Comparison of ENCODE assay signal across 19 cellular contexts in genomic region chr18:75691483-75691882, GRCh38.
DNase-seq lines count a peak whose midpoint lies in the region; ATAC-seq and TF ChIP-seq lines count a peak whose summit lies in the region.
"Had no signal": no experiment of that assay in that cellular context is flagged by ENCODE, and none has a peak within 500 bp of the region (broad histone marks: within the 10 kb centered on the region; RNA-seq: fewer than 3 reads in every experiment).

No MANE protein-coding gene starts in this region.

- H4K91ac ChIP-seq in H9 (ENCODE audit: insufficient read length, low read depth, low read length) = no peak overlapping the region

- H3K9ac ChIP-seq in DND-41 (ENCODE audit: low read depth, low read length) (no peak overlapping the region), H9 (ENCODE audit: extremely low read depth, insufficient read length, low read length) (no peak overlapping the region), mesendoderm (ENCODE audit: low read length) (no peak overlapping the region)

- no peaks in the 10 kb centered on the region for H3K27me3 ChIP-seq in DND-41 (ENCODE audit: insufficient read depth, low read length, poor library complexity)
- no peaks in the 10 kb centered on the region for H3K27me3 ChIP-seq in H9 (ENCODE audit: insufficient read depth, low read length)
- H3K27me3 ChIP-seq in brain microvascular endothelial cell (replicated peaks) = no peaks in the 10 kb centered on the region
- no peaks in the 10 kb centered on the region for H3K27me3 ChIP-seq in mesendoderm (ENCODE audit: insufficient read depth, low read length, poor library complexity)
- H3K27me3 ChIP-seq: SJCRH30 had no signal

- no peak overlapping the region for H4K8ac ChIP-seq in H9 (replicated peaks; ENCODE audit: insufficient read length, low read depth, low read length)
- H4K8ac ChIP-seq in mesendoderm (ENCODE audit: low read depth, low read length) = no peak overlapping the region

- H2AK5ac ChIP-seq in H9 (ENCODE audit: insufficient read length, low read length) (no peak overlapping the region), mesendoderm (ENCODE audit: low read length) (no peak overlapping the region)

- no peaks in the 10 kb centered on the region for H3K27me3 Mint-ChIP-seq in H9 (ENCODE audit: low read depth)
- peaks cover 8 to 16% of the 10 kb centered on the region in 2 donors for H3K27me3 Mint-ChIP-seq in effector memory CD8-positive, alpha-beta T cell

- no peak overlapping the region for H2BK120ac ChIP-seq in H9 (ENCODE audit: low read depth, low read length, poor library complexity, severe bottlenecking)
- no peak overlapping the region for H2BK120ac ChIP-seq in mesendoderm (ENCODE audit: low read depth, low read length)

- no peak overlapping the region for H2BK12ac ChIP-seq in H9 (ENCODE audit: insufficient read length, low read depth, low read length)

- H3K79me2 ChIP-seq in DND-41 (ENCODE audit: insufficient read depth, low read length) (no peaks in the 10 kb centered on the region), H9 (ENCODE audit: insufficient read depth, low read length) (no peaks in the 10 kb centered on the region), mesendoderm (ENCODE audit: control insufficient read depth, insufficient read depth, low read length) (no peaks in the 10 kb centered on the region)

- no peak overlapping the region for H3K4me3 ChIP-seq in DND-41 (ENCODE audit: low read depth in 1 of 2, low read length in 2 of 2)
- no peak overlapping the region for H3K4me3 ChIP-seq in brain microvascular endothelial cell (ENCODE audit: low read depth, low read length)
- no peak overlapping the region for H3K4me3 ChIP-seq in mesendoderm (ENCODE audit: low read length)
- H3K4me3 ChIP-seq: SJCRH30 had no signal

- TF ChIP-seq CTCF in DND-41 (IDR thresholded peaks at IDR 0.05; ENCODE audit: borderline replicate concordance, extremely low read depth, low read length, poor library complexity, severe bottlenecking) = peak; percentile 27
- TF ChIP-seq CTCF in H9 (conservative IDR thresholded peaks at IDR 0.05) = peak; percentile 51
- peak; percentile 16 for TF ChIP-seq CTCF in brain microvascular endothelial cell (IDR thresholded peaks at IDR 0.05; ENCODE audit: low read depth, low read length, missing control alignments)

- no peaks in the 10 kb centered on the region for H4K20me1 ChIP-seq in DND-41 (ENCODE audit: insufficient read depth, low read length)
- no peaks in the 10 kb centered on the region for H4K20me1 ChIP-seq in H9 (ENCODE audit: control insufficient read depth, insufficient read depth, insufficient read length)

- WGBS in H9 (ENCODE audit: extremely low coverage, insufficient read length, low lambda C conversion rate) = no CpG with 5 or more reads among the region's 8 CpGs
- no CpG with 5 or more reads among the region's 8 CpGs for WGBS in mesendoderm (ENCODE audit: extremely low coverage, insufficient coverage, low lambda C conversion rate)

- H3K36me3 ChIP-seq in DND-41 (ENCODE audit: insufficient read depth, low read length) (no peaks in the 10 kb centered on the region), brain microvascular endothelial cell (replicated peaks) (no peaks in the 10 kb centered on the region), mesendoderm (ENCODE audit: control insufficient read depth, insufficient read depth, low read length) (no peaks in the 10 kb centered on the region)
- H3K36me3 ChIP-seq: SJCRH30 had no signal

- no peak overlapping the region for H3K4me3 Mint-ChIP-seq in H9
- no peak overlapping the region for H3K4me3 Mint-ChIP-seq in effector memory CD8-positive, alpha-beta T cell
- H3K4me3 Mint-ChIP-seq: CD8-positive, alpha-beta memory T cell had no signal

- H4K5ac ChIP-seq in H9 (ENCODE audit: insufficient read length, low read depth, low read length) (no peak overlapping the region), mesendoderm (ENCODE audit: low read length) (no peak overlapping the region)

- H3K27ac Mint-ChIP-seq in H9 = no peak overlapping the region
- no peak overlapping the region for H3K27ac Mint-ChIP-seq in effector memory CD8-positive, alpha-beta T cell
- H3K27ac Mint-ChIP-seq: CD8-positive, alpha-beta memory T cell had no signal

- H3K23me2 ChIP-seq in H9 (ENCODE audit: insufficient read length, low read depth, low read length, poor library complexity, severe bottlenecking) = no peaks in the 10 kb centered on the region

- no peak overlapping the region for H3K18ac ChIP-seq in H9 (ENCODE audit: insufficient read length, low read depth, low read length)
- no peak overlapping the region for H3K18ac ChIP-seq in mesendoderm (ENCODE audit: low read length)

- H3K4me2 ChIP-seq in DND-41 (ENCODE audit: insufficient read depth, low read length) (no peak overlapping the region), H9 (ENCODE audit: insufficient read depth, insufficient read length, low read length) (no peak overlapping the region), mesendoderm (ENCODE audit: low read length) (no peak overlapping the region)

- DNase-seq in DND-41 = no peak
- DNase-seq in H9 = peak; percentile 45
- no peak for DNase-seq in brain microvascular endothelial cell
- DNase-seq in mesendoderm = peak; percentile 45
- no peak for DNase-seq in NCI-H146 (lab: John Stamatoyannopoulos, UW)
- no peak for DNase-seq in effector memory CD8-positive, alpha-beta T cell
- no peak for DNase-seq in nucleus accumbens (lab: John Stamatoyannopoulos, UW)
- DNase-seq: C1 segment of cervical spinal cord; CD8-positive, alpha-beta memory T cell; DMS79 treated with DMSO at 0.1 percent for 48 hours; KG1; MV-4-11; NCI-H1417; NCI-H2029; NCI-H2171; NCI-H526; SJCRH30 had no signal

- no peaks in the 10 kb centered on the region for H3K79me1 ChIP-seq in H9 (ENCODE audit: insufficient read depth, low read depth, low read length, poor library complexity, severe bottlenecking)
- H3K79me1 ChIP-seq in mesendoderm (ENCODE audit: low read length) = no peaks in the 10 kb centered on the region

- H2AFZ ChIP-seq in DND-41 (ENCODE audit: low read depth, low read length) = no peak overlapping the region
- no peak overlapping the region for H2AFZ ChIP-seq in H9 (ENCODE audit: low read length)

- peaks cover 0 to 3% (median 0%) of the 10 kb centered on the region in 3 experiments; a peak in 1 of 7 replicates for H3K36me3 Mint-ChIP-seq in H9 (ENCODE audit: insufficient read depth in 1 of 3, low read depth in 3 of 3)
- no peaks in the 10 kb centered on the region for H3K36me3 Mint-ChIP-seq in effector memory CD8-positive, alpha-beta T cell (ENCODE audit: insufficient read depth)
- H3K36me3 Mint-ChIP-seq: CD8-positive, alpha-beta memory T cell had no signal

- H3K9me3 Mint-ChIP-seq in H9 = no peaks in the 10 kb centered on the region; a peak in 3 of 5 replicates
- peaks cover 2 to 7% of the 10 kb centered on the region in 2 donors for H3K9me3 Mint-ChIP-seq in effector memory CD8-positive, alpha-beta T cell

- peaks cover 8% of the 10 kb centered on the region in 2 experiments for H3K4me1 Mint-ChIP-seq in H9
- no peaks in the 10 kb centered on the region for H3K4me1 Mint-ChIP-seq in effector memory CD8-positive, alpha-beta T cell (ENCODE audit: low read depth in 2 of 2)
- H3K4me1 Mint-ChIP-seq: CD8-positive, alpha-beta memory T cell had no signal

- no peak for ATAC-seq in DND-41 (ENCODE audit: insufficient read depth, low read depth)
- no peak for ATAC-seq in activated CD4-positive, CD25-positive, alpha-beta regulatory T cell treated with anti-CD3 and anti-CD28 coated beads, Interleukin-2, amount 50 U/mL, for 24 hours
- ATAC-seq in effector memory CD8-positive, alpha-beta T cell (replicated peaks) = no peak
- ATAC-seq: Panc1 had no signal

- H3K4ac ChIP-seq in H9 (ENCODE audit: low read depth, low read length) (no peak overlapping the region), mesendoderm (ENCODE audit: low read depth, low read length) (no peak overlapping the region)

- H3K4me1 ChIP-seq in DND-41 (ENCODE audit: insufficient read depth, low read length) = no peaks in the 10 kb centered on the region
- no peaks in the 10 kb centered on the region for H3K4me1 ChIP-seq in H9 (ENCODE audit: insufficient read depth, low read length)
- H3K4me1 ChIP-seq in mesendoderm (ENCODE audit: control insufficient read depth, low read depth, low read length) = no peaks in the 10 kb centered on the region
- H3K4me1 ChIP-seq: SJCRH30 had no signal

- H3T11ph ChIP-seq in H9 (ENCODE audit: low read length) = no peak overlapping the region

- H3K56ac ChIP-seq in H9 (ENCODE audit: insufficient read length, low read depth, low read length) (no peak overlapping the region), mesendoderm (ENCODE audit: low read length) (no peak overlapping the region)

- H2BK5ac ChIP-seq in H9 (ENCODE audit: insufficient read length, low read length) (no peak overlapping the region), mesendoderm (ENCODE audit: low read length) (no peak overlapping the region)

- no peak overlapping the region for H2BK20ac ChIP-seq in H9 (ENCODE audit: low read depth, low read length, poor library complexity, severe bottlenecking)

- no peak overlapping the region for H3K23ac ChIP-seq in H9 (ENCODE audit: insufficient read length, low read depth, low read length)
- H3K23ac ChIP-seq in mesendoderm (ENCODE audit: low read length) = no peak overlapping the region

- in situ Hi-C loops in brain microvascular endothelial cell (cut with HindIII; ENCODE audit: low pct_ligation_motif_present, low sequenced_read_pairs) = no loop called here

- no peak overlapping the region for H2BK15ac ChIP-seq in H9 (ENCODE audit: low read depth, low read length)
- H2BK15ac ChIP-seq in mesendoderm (replicated peaks; ENCODE audit: low read depth) = no peak overlapping the region

- H3K27ac ChIP-seq in DND-41 (ENCODE audit: low read length) (no peak overlapping the region), H9 (ENCODE audit: insufficient read length, low read depth, low read length) (no peak overlapping the region), brain microvascular endothelial cell (no peak overlapping the region), mesendoderm (ENCODE audit: low read depth, low read length) (no peak overlapping the region)
- H3K27ac ChIP-seq: SJCRH30 had no signal

- no peak overlapping the region for H3K14ac ChIP-seq in H9 (ENCODE audit: insufficient read depth, low read length)

- H3K9me3 ChIP-seq in DND-41 (ENCODE audit: insufficient read depth, low read length, severe bottlenecking) (no peaks in the 10 kb centered on the region), H9 (ENCODE audit: control insufficient read depth, low read depth, low read length) (no peaks in the 10 kb centered on the region)
- H3K9me3 ChIP-seq: SJCRH30 had no signal

Comparison
In these comparisons a context has a peak if more than half of its experiments do, and no peak if none do; other contexts are left out.
1. DNase-seq: peak in H9 (single experiment) and mesendoderm (single experiment); none in DND-41 (single experiment), brain microvascular endothelial cell (single experiment), NCI-H146 (single experiment), effector memory CD8-positive, alpha-beta T cell (0 of 3) and nucleus accumbens (0 of 56).
2. Peak in every context shown above with its lines, with median percentiles within 50 percentile points of each other: CTCF ChIP-seq.